8 cellular contexts compared by ENCODE assay signal in genomic region chr17:78132086-78132676, GRCh38. TPM values are rescaled to one million over a fixed set of nuclear protein-coding genes. Genes with fewer than 3 reads are reported as not detected.
A peak's percentile ranks its signal among the peaks of the same experiment; 100 is the strongest.
DNase-seq lines count a peak whose midpoint lies in the region; ATAC-seq and TF ChIP-seq lines count a peak whose summit lies in the region.

No MANE protein-coding gene starts in this region.

- DNase-seq in activated CD8-positive, alpha-beta memory T cell treated with anti-CD3 and anti-CD28 coated beads for 4 hours (ENCODE audit: low read depth in 2 of 2): peak; percentile 49 to 58
- DNase-seq in activated CD8-positive, alpha-beta memory T cell treated with anti-CD3 and anti-CD28 coated beads, Interleukin-2, amount 50 U/mL, for 48 hours: no peak
- peak; percentile 50 for DNase-seq in activated CD4-positive, alpha-beta T cell treated with anti-CD3 and anti-CD28 coated beads, Interleukin-2, amount 50 U/mL, for 1 hour
- DNase-seq in left ventricle myocardium inferior (no peak), 8988T (no peak), cerebellum (ENCODE audit: low spot score) (no peak)
- DNase-seq in stimulated activated CD4-positive, alpha-beta T cell treated with anti-CD3 and anti-CD28 coated beads, Interleukin-2, amount 100 ng/mL, for 4 hours (ENCODE audit: low read depth): peak; percentile 67

- H3K27me3 ChIP-seq in left ventricle myocardium inferior (ENCODE audit: low read depth): no peaks in the 10 kb centered on the region

- H3K9me3 ChIP-seq in left ventricle myocardium inferior (replicated peaks): no peaks in the 10 kb centered on the region

- TF ChIP-seq CTCF in left ventricle myocardium inferior (IDR thresholded peaks at IDR 0.05; ENCODE audit: borderline replicate concordance): no peak

- H3K4me1 ChIP-seq in left ventricle myocardium inferior: peaks cover 60% of the 10 kb centered on the region

- intact Hi-C loops in left ventricle myocardium inferior (cut with micrococcal nuclease): no loop called here

- no peaks in the 10 kb centered on the region for H3K36me3 ChIP-seq in left ventricle myocardium inferior

- no peak overlapping the region for H3K27ac ChIP-seq in left ventricle myocardium inferior (replicated peaks)

- no peak for ATAC-seq in GM18520 (IDR thresholded peaks at IDR 0.05; ENCODE audit: unreplicated experiment)

- H3K4me3 ChIP-seq in left ventricle myocardium inferior: peak overlapping the region; percentile 48

RNA-seq across cellular contexts. Expression of gene TMC8, which starts 1.6 kb away (rescaled TPM):
- total RNA-seq in left ventricle myocardium inferior: 1.3 TPM
- 1.6 TPM for total RNA-seq in cerebellum

RNA-seq across cellular contexts. Expression of gene TMC6, which starts 3.6 kb away (rescaled TPM):
- total RNA-seq in left ventricle myocardium inferior: 39.5 TPM
- 6.2 TPM for total RNA-seq in cerebellum

RNA-seq across cellular contexts. Expression of gene C17orf99, which starts 14.0 kb away (rescaled TPM):
- total RNA-seq in left ventricle myocardium inferior (not detected), cerebellum (0.09 TPM)

RNA-seq across cellular contexts. Expression of gene SYNGR2, which starts 36.2 kb away (rescaled TPM):
- total RNA-seq in left ventricle myocardium inferior (86.9 TPM), cerebellum (6.5 TPM)

RNA-seq across cellular contexts. Expression of gene TK1, which starts 54.7 kb away (rescaled TPM):
- 1.8 TPM for total RNA-seq in left ventricle myocardium inferior
- 9.6 TPM for total RNA-seq in cerebellum

Comparison
In these comparisons a context has a peak if more than half of its experiments do, and no peak if none do; other contexts are left out.
1. DNase-seq: peak in activated CD8-positive, alpha-beta memory T cell treated with anti-CD3 and anti-CD28 coated beads for 4 hours (2 of 2), activated CD4-positive, alpha-beta T cell treated with anti-CD3 and anti-CD28 coated beads, Interleukin-2, amount 50 U/mL, for 1 hour (single experiment) and stimulated activated CD4-positive, alpha-beta T cell treated with anti-CD3 and anti-CD28 coated beads, Interleukin-2, amount 100 ng/mL, for 4 hours (single experiment); none in activated CD8-positive, alpha-beta memory T cell treated with anti-CD3 and anti-CD28 coated beads, Interleukin-2, amount 50 U/mL, for 48 hours (single experiment), left ventricle myocardium inferior (single experiment), 8988T (single experiment) and cerebellum (single experiment).